Comparison of ENCODE assay signal across 10 cellular contexts in genomic region chr10:72736176-72736795, GRCh38. TPM values are rescaled to one million over a fixed set of nuclear protein-coding genes. Genes with fewer than 3 reads are reported as not detected.
DNase-seq lines count a peak whose midpoint lies in the region; ATAC-seq and TF ChIP-seq lines count a peak whose summit lies in the region.
"Had no signal": no experiment of that assay in that cellular context is flagged by ENCODE, and none has a peak within 500 bp of the region (broad histone marks: within the 10 kb centered on the region; RNA-seq: fewer than 3 reads in every experiment).

No MANE protein-coding gene starts in this region.

- peaks cover 11% of the 10 kb centered on the region for H3K4me1 ChIP-seq in PC-3 (ENCODE audit: insufficient read depth, low read length)
- H3K4me1 ChIP-seq in gastrocnemius medialis: peaks cover 60 to 67% of the 10 kb centered on the region in 2 donors

- no peak overlapping the region for H3K4me2 ChIP-seq in PC-3 (ENCODE audit: low read length)

- intact Hi-C loops in PC-3 (cut with micrococcal nuclease): loop anchor here (5.0 kb wide), 1 partner anchor 44 kb away; the partner anchor contains the start of gene MCU
- intact Hi-C loops in gastrocnemius medialis (cut with DNase I; ENCODE audit: low total_unique reads): no loop called here

- no peak for TF ChIP-seq POLR2A in gastrocnemius medialis (IDR thresholded peaks at IDR 0.05)

- no peaks in the 10 kb centered on the region for H3F3A ChIP-seq in PC-3 (ENCODE audit: low read length, unreplicated experiment)

- peak; percentile 73 for ATAC-seq in PC-3
- ATAC-seq in gastrocnemius medialis: peak in 1 of 2 donors; percentile 22
- no peak for ATAC-seq in GM19463 (IDR thresholded peaks at IDR 0.05; ENCODE audit: unreplicated experiment)

- no peak overlapping the region for H3K4me3 Mint-ChIP-seq in activated CD4-positive, alpha-beta memory T cell treated with anti-CD3 and anti-CD28 coated beads, Interleukin-2, amount 10 ng/mL, durations not matched to agents 7 days and 5 days

- CTCF ChIA-PET in PC-3 (lab: Charles Lee): no interaction called here
- CTCF ChIA-PET in activated CD4-positive, alpha-beta memory T cell treated with anti-CD3 and anti-CD28 coated beads, Interleukin-2, amount 10 ng/mL, durations not matched to agents 7 days and 5 days (lab: Charles Lee): no interaction called here

- no peaks in the 10 kb centered on the region for H3K9me3 Mint-ChIP-seq in activated CD4-positive, alpha-beta memory T cell treated with anti-CD3 and anti-CD28 coated beads, Interleukin-2, amount 10 ng/mL, durations not matched to agents 7 days and 5 days

- H3K27me3 ChIP-seq in PC-3 (ENCODE audit: low read length): no peaks in the 10 kb centered on the region
- H3K27me3 ChIP-seq in gastrocnemius medialis: no peaks in the 10 kb centered on the region

- H3K4me3 ChIP-seq in PC-3 (ENCODE audit: low read length) (no peak overlapping the region), foreskin fibroblast (ENCODE audit: low read depth in 1 of 2, low read length in 2 of 2) (no peak overlapping the region), gastrocnemius medialis (peak overlapping the region in 1 of 4 donors; percentile 15)

- H2AFZ ChIP-seq in PC-3 (ENCODE audit: low read length): no peak overlapping the region

- H4K20me1 ChIP-seq in PC-3 (ENCODE audit: low read length): no peaks in the 10 kb centered on the region

- no peak overlapping the region for H3K27ac Mint-ChIP-seq in activated CD4-positive, alpha-beta memory T cell treated with anti-CD3 and anti-CD28 coated beads, Interleukin-2, amount 10 ng/mL, durations not matched to agents 7 days and 5 days

- POLR2A ChIA-PET in PC-3 (lab: Charles Lee; ENCODE audit: unreplicated experiment): no interaction called here
- POLR2A ChIA-PET in activated CD4-positive, alpha-beta memory T cell treated with anti-CD3 and anti-CD28 coated beads, Interleukin-2, amount 10 ng/mL, durations not matched to agents 7 days and 5 days (lab: Charles Lee): no interaction called here

- H3K27ac ChIP-seq in PC-3 (ENCODE audit: low read length) (0 out of 2 replicates have a peak overlapping the region, but pooled peaks have one; percentile 1), gastrocnemius medialis (peak overlapping the region; percentile 83 to 90 (median 86))

- peaks cover 19% of the 10 kb centered on the region for H3K79me2 ChIP-seq in PC-3 (ENCODE audit: low read length)

- no peaks in the 10 kb centered on the region for H3K4me1 Mint-ChIP-seq in activated CD4-positive, alpha-beta memory T cell treated with anti-CD3 and anti-CD28 coated beads, Interleukin-2, amount 10 ng/mL, durations not matched to agents 7 days and 5 days

- TF ChIP-seq CTCF in PC-3 (conservative IDR thresholded peaks at IDR 0.05; ENCODE audit: low read depth, low read length) (no peak), foreskin fibroblast (IDR thresholded peaks at IDR 0.05; ENCODE audit: low read depth, low read length) (no peak), gastrocnemius medialis (IDR thresholded peaks at IDR 0.05 in 4 of 5, conservative IDR thresholded peaks at IDR 0.05 in 1 of 5) (no peak)

- no TSS peak for BruUV-seq in PC-3 (replicated peaks; lab: Mats Ljungman, UMichigan)

- H3K9me3 ChIP-seq in PC-3 (ENCODE audit: low read length): no peaks in the 10 kb centered on the region
- H3K9me3 ChIP-seq in gastrocnemius medialis: no peaks in the 10 kb centered on the region

- H3K36me3 ChIP-seq in PC-3 (ENCODE audit: low read depth, low read length) (no peaks in the 10 kb centered on the region), gastrocnemius medialis (no peaks in the 10 kb centered on the region)

- in situ Hi-C loops in gastrocnemius medialis (cut with MboI; ENCODE audit: low sequenced_read_pairs in 4 of 4): no loop called here

- DNase-seq in GF-D8 (lab: John Stamatoyannopoulos, UW) (peak; percentile 26), PC-3 (no peak), foreskin fibroblast (peak; percentile 11 to 51), gastrocnemius medialis (no peak), islet precursor cell (no peak)
- no peak for DNase-seq in activated CD4-positive, alpha-beta memory T cell treated with anti-CD3 and anti-CD28 coated beads, Interleukin-2, amount 10 ng/mL, durations not matched to agents 7 days and 5 days
- no peak for DNase-seq in effector CD8-positive, alpha-beta T cell (lab: John Stamatoyannopoulos, UW)
- DNase-seq: activated gamma-delta T cell treated with Interleukin-2 at 50 U/mL for 16 hours; stimulated activated naive CD4-positive, alpha-beta T cell treated with Interleukin-2 at 50 U/mL for 16 hours had no signal

- H3K27me3 Mint-ChIP-seq in activated CD4-positive, alpha-beta memory T cell treated with anti-CD3 and anti-CD28 coated beads, Interleukin-2, amount 10 ng/mL, durations not matched to agents 7 days and 5 days: no peaks in the 10 kb centered on the region

- H3K36me3 Mint-ChIP-seq in activated CD4-positive, alpha-beta memory T cell treated with anti-CD3 and anti-CD28 coated beads, Interleukin-2, amount 10 ng/mL, durations not matched to agents 7 days and 5 days (ENCODE audit: low read depth): no peaks in the 10 kb centered on the region

- no peaks in the 10 kb centered on the region for H3K9me2 ChIP-seq in PC-3 (replicated peaks; ENCODE audit: low read length)

- H3K9ac ChIP-seq in PC-3 (ENCODE audit: low read length): no peak overlapping the region

RNA-seq across cellular contexts. Expression of gene MCU, which starts 44.3 kb away (rescaled TPM):
- total RNA-seq in PC-3 (2014; rRNA removed) (16.4 and 21.5 TPM in 2 replicates), gastrocnemius medialis (10 to 100 TPM; 25.1 to 61.3 (median 49.0) TPM)
- 10 to 100 TPM; 14.5 to 16.1 TPM for total RNA-seq in activated CD4-positive, alpha-beta memory T cell treated with anti-CD3 and anti-CD28 coated beads, Interleukin-2, amount 10 ng/mL, durations not matched to agents 7 days and 5 days

Comparison
In these comparisons a context has a peak if more than half of its experiments do, and no peak if none do; other contexts are left out.
1. DNase-seq: peak in GF-D8 (single experiment) and foreskin fibroblast (2 of 2); none in PC-3 (single experiment), gastrocnemius medialis (0 of 2), activated CD4-positive, alpha-beta memory T cell treated with anti-CD3 and anti-CD28 coated beads, Interleukin-2, amount 10 ng/mL, durations not matched to agents 7 days and 5 days (single experiment), islet precursor cell (single experiment) and effector CD8-positive, alpha-beta T cell (single experiment).